28 cellular contexts compared by ENCODE assay signal in genomic region chrY:15385178-15385577, GRCh38.
"Had no signal": no experiment of that assay in that cellular context is flagged by ENCODE, and none has a peak within 500 bp of the region (broad histone marks: within the 10 kb centered on the region; RNA-seq: fewer than 3 reads in every experiment).

No MANE protein-coding gene starts in this region.

- H3K36me3 Mint-ChIP-seq: mesothelial cell of epicardium, naive B cell, neural progenitor cell had no signal

- H3K4me3 ChIP-seq: coronary artery, esophagus muscularis mucosa, lower lobe of right lung, mucosa of descending colon, neural progenitor cell, right atrium auricular region, smooth muscle cell, suprapubic skin, transverse colon, upper lobe of right lung, uterus had no signal

- H3K27ac ChIP-seq: coronary artery, esophagus muscularis mucosa, foreskin keratinocyte, lower lobe of right lung, neural progenitor cell, parathyroid adenoma, right atrium auricular region, suprapubic skin, transverse colon, upper lobe of right lung, uterus had no signal

- H3K4me3 Mint-ChIP-seq: mesothelial cell of epicardium; naive B cell; nephron; neural progenitor cell; stimulated activated naive CD8-positive, alpha-beta T cell treated with anti-CD3 and anti-CD28 coated beads, Interleukin-15, amount 100 ng/mL, for 72 hours had no signal

- H3K27ac Mint-ChIP-seq: mesothelial cell of epicardium, naive B cell, nephron, neural progenitor cell, progenitor cell of endocrine pancreas had no signal

- H3K9me3 Mint-ChIP-seq: mesothelial cell of epicardium; nephron; neural progenitor cell; stimulated activated naive CD8-positive, alpha-beta T cell treated with anti-CD3 and anti-CD28 coated beads, Interleukin-15, amount 100 ng/mL, for 72 hours had no signal

- H3K9ac ChIP-seq: neural progenitor cell, parathyroid adenoma had no signal

- H3K4me2 ChIP-seq: neural progenitor cell, smooth muscle cell had no signal

- H3K79me2 ChIP-seq: parathyroid adenoma had no signal

- DNase-seq: dermis blood vessel endothelial cell; effector memory CD4-positive, alpha-beta T cell; foreskin keratinocyte; hypothalamus; left ventricle myocardium superior; lower lobe of right lung; mucosa of descending colon; naive B cell; stimulated activated CD4-positive, alpha-beta T cell treated with anti-CD3 and anti-CD28 coated beads, Interleukin-12 subunit alpha, Interleukin-12 subunit beta, amount 100 ng/mL, for 4 hours; stimulated activated CD4-positive, alpha-beta T cell treated with anti-CD3 and anti-CD28 coated beads, Interleukin-1b, Interleukin-23, amount 100 ng/mL, for 48 hours; stimulated activated CD4-positive, alpha-beta T cell treated with anti-CD3 and anti-CD28 coated beads, Interleukin-4, amount 100 ng/mL, for 1 hour; stimulated activated CD8-positive, alpha-beta memory T cell treated with anti-CD3 and anti-CD28 coated beads, Interleukin-4, amount 100 ng/mL, for 48 hours; stimulated activated naive CD4-positive, alpha-beta T cell; stimulated activated naive CD8-positive, alpha-beta T cell treated with anti-CD3 and anti-CD28 coated beads, Interleukin-15, amount 100 ng/mL, for 72 hours; transverse colon; upper lobe of right lung; uterus had no signal

- H3K36me3 ChIP-seq: esophagus muscularis mucosa, lower lobe of right lung, neural progenitor cell, right atrium auricular region, suprapubic skin, transverse colon, upper lobe of right lung, uterus had no signal

- ATAC-seq: foreskin keratinocyte; left ventricle myocardium superior; lower lobe of right lung; mucosa of descending colon; sciatic nerve; stimulated activated naive CD8-positive, alpha-beta T cell treated with anti-CD3 and anti-CD28 coated beads, Interleukin-15, amount 100 ng/mL, for 72 hours; upper lobe of right lung had no signal

- H3K27me3 ChIP-seq: esophagus muscularis mucosa, foreskin keratinocyte, neural progenitor cell, right atrium auricular region, suprapubic skin, transverse colon, upper lobe of right lung, uterus had no signal

- H3K27me3 Mint-ChIP-seq: naive B cell; progenitor cell of endocrine pancreas; stimulated activated naive CD8-positive, alpha-beta T cell treated with anti-CD3 and anti-CD28 coated beads, Interleukin-15, amount 100 ng/mL, for 72 hours had no signal

- H3K4me1 Mint-ChIP-seq: mesothelial cell of epicardium; naive B cell; nephron; neural progenitor cell; stimulated activated naive CD8-positive, alpha-beta T cell treated with anti-CD3 and anti-CD28 coated beads, Interleukin-15, amount 100 ng/mL, for 72 hours had no signal

- H3K4me1 ChIP-seq: esophagus muscularis mucosa, foreskin keratinocyte, lower lobe of right lung, neural progenitor cell, parathyroid adenoma, right atrium auricular region, suprapubic skin, transverse colon, upper lobe of right lung, uterus had no signal
